Comparison of ENCODE assay signal across 8 cellular contexts in genomic region chr1:50929376-50929958, GRCh38. TPM values are rescaled to one million over a fixed set of nuclear protein-coding genes. Genes with fewer than 3 reads are reported as not detected.
DNase-seq lines count a peak whose midpoint lies in the region; ATAC-seq and TF ChIP-seq lines count a peak whose summit lies in the region.

No MANE protein-coding gene starts in this region.

- no peaks in the 10 kb centered on the region for H3K9me2 ChIP-seq in MM.1S (replicated peaks; ENCODE audit: insufficient read depth, low read length)

- H3K9ac ChIP-seq in MM.1S (ENCODE audit: low read length): no peak overlapping the region

- H2AFZ ChIP-seq in MM.1S (ENCODE audit: low read length): no peak overlapping the region

- no peaks in the 10 kb centered on the region for H3K36me3 ChIP-seq in MM.1S (replicated peaks; ENCODE audit: insufficient read depth, low read length)
- no peaks in the 10 kb centered on the region for H3K36me3 ChIP-seq in adrenal gland (replicated peaks in 1 of 2)
- no peaks in the 10 kb centered on the region for H3K36me3 ChIP-seq in kidney epithelial cell (ENCODE audit: control insufficient read depth, insufficient read depth, low read length)

- H3K79me2 ChIP-seq in MM.1S (ENCODE audit: low read length): no peaks in the 10 kb centered on the region

- 36 to 41% (median 40%) methylated on average over 2 of the region's 2 CpGs for WGBS in adrenal gland, 4 donors
- 39 to 41% methylated on average over 2 of the region's 2 CpGs for WGBS in lower leg skin, 2 donors

- no peaks in the 10 kb centered on the region for H3K9me3 ChIP-seq in MM.1S (replicated peaks; ENCODE audit: insufficient read depth, low read length)
- no peaks in the 10 kb centered on the region for H3K9me3 ChIP-seq in adrenal gland (replicated peaks in 1 of 3)

- H3K27me3 ChIP-seq in MM.1S (replicated peaks; ENCODE audit: insufficient read depth, low read length) (no peaks in the 10 kb centered on the region), adrenal gland (no peaks in the 10 kb centered on the region), kidney epithelial cell (ENCODE audit: control insufficient read depth, insufficient read depth, low read length) (no peaks in the 10 kb centered on the region)

- H3K4me2 ChIP-seq in MM.1S (ENCODE audit: low read depth, low read length): no peak overlapping the region

- no peak overlapping the region for H3K27ac ChIP-seq in MM.1S (ENCODE audit: low read length)
- H3K27ac ChIP-seq in adrenal gland: no peak overlapping the region

- no peaks in the 10 kb centered on the region for H4K20me1 ChIP-seq in MM.1S (ENCODE audit: insufficient read depth, low read length)

- H3K4me3 ChIP-seq in MM.1S (ENCODE audit: low read length) (no peak overlapping the region), adrenal gland (no peak overlapping the region), kidney epithelial cell (ENCODE audit: low read depth, low read length) (no peak overlapping the region), lower leg skin (ENCODE audit: low read depth, poor library complexity, severe bottlenecking) (no peak overlapping the region)

- TF ChIP-seq CTCF in MM.1S (IDR thresholded peaks at IDR 0.05; ENCODE audit: low read length) (peak; percentile 42), adrenal gland (IDR thresholded peaks at IDR 0.05) (peak; percentile 31 to 71 (median 60)), kidney epithelial cell (IDR thresholded peaks at IDR 0.05; ENCODE audit: insufficient read depth, low read length, poor library complexity, severe bottlenecking) (peak; percentile 33), lower leg skin (IDR thresholded peaks at IDR 0.05) (no peak)

- H3K4me1 ChIP-seq in MM.1S (ENCODE audit: low read length) (no peaks in the 10 kb centered on the region), adrenal gland (replicated peaks in 1 of 2) (no peaks in the 10 kb centered on the region)

- DNase-seq in ELR (ENCODE audit: low read depth) (peak; percentile 66), MM.1S (peak; percentile 6), adrenal gland (no peak), kidney epithelial cell (ENCODE audit: low read depth) (peak; percentile 12), lower leg skin (ENCODE audit: low spot score in 2 of 2) (no peak), nucleus accumbens (lab: John Stamatoyannopoulos, UW) (no peak)
- no peak for DNase-seq in activated CD4-positive, alpha-beta T cell treated with anti-CD3 and anti-CD28 coated beads for 1 hour

- no peak for TF ChIP-seq POLR2A in adrenal gland (IDR thresholded peaks at IDR 0.05)
- no peak for TF ChIP-seq POLR2A in lower leg skin (IDR thresholded peaks at IDR 0.05)

- intact Hi-C loops in adrenal gland (cut with DNase I): loop anchor here (5.0 kb wide), 2 partner anchors 113 to 152 kb away; no protein-coding TSS in a partner anchor
- intact Hi-C loops in lower leg skin (cut with DNase I; ENCODE audit: low total_unique reads): no loop called here

- no peak for ATAC-seq in GM19467 (IDR thresholded peaks at IDR 0.05; ENCODE audit: unreplicated experiment)

- H3F3A ChIP-seq in MM.1S (ENCODE audit: insufficient read depth, low read length): no peaks in the 10 kb centered on the region

RNA-seq across cellular contexts. Expression of gene FAF1, which starts 30.6 kb away (rescaled TPM):
- 10 to 100 TPM; 25.2 to 88.4 (median 49.8) TPM for total RNA-seq in adrenal gland
- 10 to 100 TPM; 23.4 to 79.9 (median 24.7) TPM for polyA plus RNA-seq in adrenal gland
- total RNA-seq in kidney epithelial cell: 57.8 and 61.3 TPM in 2 replicates
- 10 to 100 TPM; 33.8 to 55.8 (median 45.6) TPM for total RNA-seq in lower leg skin

RNA-seq across cellular contexts. Expression of gene CDKN2C, which starts 40.6 kb away (rescaled TPM):
- total RNA-seq in adrenal gland (10 to 100 TPM; 11.0 to 46.0 (median 25.3) TPM), kidney epithelial cell (0.07 and 0.13 TPM in 2 replicates), lower leg skin (10 to 100 TPM; 10.1 to 20.0 (median 16.2) TPM)
- 10 to 100 TPM; 15.7 to 27.4 (median 18.5) TPM for polyA plus RNA-seq in adrenal gland

Comparison
In these comparisons a context has a peak if more than half of its experiments do, and no peak if none do; other contexts are left out.
1. DNase-seq: peak in ELR (single experiment), MM.1S (single experiment) and kidney epithelial cell (single experiment); none in adrenal gland (0 of 7), lower leg skin (0 of 2), nucleus accumbens (0 of 56) and activated CD4-positive, alpha-beta T cell treated with anti-CD3 and anti-CD28 coated beads for 1 hour (single experiment).
2. CTCF ChIP-seq: peak in MM.1S (single experiment), adrenal gland (6 of 6) and kidney epithelial cell (single experiment); none in lower leg skin (0 of 3).